In the genomic region with DNA sequence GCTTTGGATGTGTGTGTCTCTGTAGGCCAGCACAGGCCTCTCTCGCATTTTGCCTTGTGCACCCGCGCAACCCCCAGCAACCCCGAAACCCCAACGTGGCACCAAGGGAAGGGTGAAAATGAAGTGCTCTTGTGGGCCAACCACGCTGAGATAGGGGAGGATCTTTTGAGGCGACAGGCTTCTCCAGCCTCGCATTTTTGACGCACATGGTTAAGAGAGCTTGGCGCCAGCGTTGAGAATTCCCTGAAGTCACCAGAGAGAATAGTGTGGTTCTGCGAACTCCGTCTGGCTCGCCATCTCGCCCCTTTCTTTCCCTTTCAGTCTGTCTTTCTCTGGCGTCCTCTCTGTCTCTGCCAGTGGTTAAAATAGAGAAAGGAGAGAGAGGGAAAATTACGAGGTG, we compare ENCODE assay signal across 16 cellular contexts. TPM values are rescaled to one million over a fixed set of nuclear protein-coding genes. Genes with fewer than 3 reads are reported as not detected.
DNase-seq lines count a peak whose midpoint lies in the region; ATAC-seq, FAIRE-seq and TF ChIP-seq lines count a peak whose summit lies in the region.
"Had no signal": no experiment of that assay in that cellular context is flagged by ENCODE, and none has a peak within 500 bp of the region (broad histone marks: within the 10 kb centered on the region; RNA-seq: fewer than 3 reads in every experiment).

No MANE protein-coding gene starts in this region.

- H3K9me3 ChIP-seq in kidney (ENCODE audit: control insufficient read depth in 1 of 2, low read length in 2 of 2) = no peaks in the 10 kb centered on the region
- H3K9me3 ChIP-seq in smooth muscle cell (replicated peaks; ENCODE audit: low read depth) = no peaks in the 10 kb centered on the region

- DNase-seq in GM23338 (ENCODE audit: low spot score) (peak; percentile 74), WTC11 (ENCODE audit: low spot score) (no peak), kidney (peak; percentile 38), smooth muscle cell (lab: John Stamatoyannopoulos, UW; ENCODE audit: unreplicated experiment) (no peak), HPDE6-E6E7 (ENCODE audit: extremely low spot score) (no peak)
- DNase-seq: activated CD4-positive, alpha-beta T cell treated with anti-CD3 and anti-CD28 coated beads, Interleukin-2, amount 50 U/mL, for 48 hours; CD4-positive, CD25-positive, alpha-beta regulatory T cell; foreskin keratinocyte; NCI-H1092 treated with DMSO at 0.1 percent for 48 hours; NCI-H226 had no signal

- H3K9ac ChIP-seq in kidney (ENCODE audit: low read length in 2 of 2) (no peak overlapping the region), smooth muscle cell (ENCODE audit: low read depth) (peak overlapping the region; percentile 59)

- H3K79me2 ChIP-seq in GM23338 (replicated peaks; ENCODE audit: insufficient read depth) (no peaks in the 10 kb centered on the region), smooth muscle cell (ENCODE audit: low read depth) (peaks cover 69% of the 10 kb centered on the region)

- CTCF ChIA-PET in WTC11 (lab: Charles Lee) = no interaction called here

- ATAC-seq in GM23338 = no peak
- no peak for ATAC-seq in WTC11
- no peak for ATAC-seq in HG03565 (IDR thresholded peaks at IDR 0.05; ENCODE audit: unreplicated experiment)
- no peak for ATAC-seq in GM21367 (IDR thresholded peaks at IDR 0.05; ENCODE audit: unreplicated experiment)
- no peak for ATAC-seq in HG02759 (IDR thresholded peaks at IDR 0.05; ENCODE audit: unreplicated experiment)
- ATAC-seq: foreskin keratinocyte had no signal

- TF ChIP-seq CTCF in GM23338 (conservative IDR thresholded peaks at IDR 0.05; ENCODE audit: low read depth in 2 of 2) = no peak
- TF ChIP-seq CTCF in WTC11 (IDR thresholded peaks at IDR 0.05) = no peak
- no peak for TF ChIP-seq CTCF in kidney (IDR thresholded peaks at IDR 0.05; ENCODE audit: borderline replicate concordance, extremely low read depth, insufficient read depth)
- no peak for TF ChIP-seq CTCF in smooth muscle cell (IDR thresholded peaks at IDR 0.05; ENCODE audit: borderline replicate concordance, insufficient read depth, poor library complexity, severe bottlenecking)

- WGBS in smooth muscle cell (ENCODE audit: low lambda C conversion rate) = 4% methylated on average over 17 of the region's 17 CpGs

- H3K36me3 ChIP-seq in GM23338 (ENCODE audit: insufficient read depth) = no peaks in the 10 kb centered on the region
- H3K36me3 ChIP-seq in kidney (ENCODE audit: control insufficient read depth in 1 of 2, insufficient read depth in 2 of 2, low read length in 2 of 2) = no peaks in the 10 kb centered on the region
- no peaks in the 10 kb centered on the region for H3K36me3 ChIP-seq in smooth muscle cell (ENCODE audit: low read depth)

- H3K4me1 ChIP-seq in GM23338 (ENCODE audit: insufficient read depth) (peaks cover 62% of the 10 kb centered on the region), kidney (ENCODE audit: control insufficient read depth in 1 of 2, insufficient read depth in 1 of 2, low read depth in 1 of 2, low read length in 2 of 2) (peaks cover 0 to 5% of the 10 kb centered on the region in 2 donors), smooth muscle cell (ENCODE audit: low read depth) (peaks cover 32% of the 10 kb centered on the region)

- H4K20me1 ChIP-seq in GM23338 (replicated peaks; ENCODE audit: insufficient read depth) (peaks cover 42% of the 10 kb centered on the region), smooth muscle cell (ENCODE audit: low read depth) (peaks cover 30% of the 10 kb centered on the region)

- H3K36me3 Mint-ChIP-seq in GM23338 (ENCODE audit: low read depth) (no peaks in the 10 kb centered on the region), WTC11 (no peaks in the 10 kb centered on the region)

- peaks cover 68% of the 10 kb centered on the region for H3K4me1 Mint-ChIP-seq in GM23338
- peaks cover 71% of the 10 kb centered on the region for H3K4me1 Mint-ChIP-seq in WTC11

- H3K4me3 Mint-ChIP-seq in GM23338 = peak overlapping the region; percentile 71
- peak overlapping the region; percentile 81 for H3K4me3 Mint-ChIP-seq in WTC11

- H3K4me2 ChIP-seq in GM23338 (peak overlapping the region; percentile 80), smooth muscle cell (peak overlapping the region; percentile 89)

- H3K9me3 Mint-ChIP-seq in GM23338 = peaks cover 8% of the 10 kb centered on the region; the same call in 1 of the 3 replicates
- no peaks in the 10 kb centered on the region for H3K9me3 Mint-ChIP-seq in WTC11
- H3K9me3 Mint-ChIP-seq: activated T-helper 2 cell treated with anti-CD3 and anti-CD28 coated beads, Interferon-gamma antibody, Interleukin-2, Interleukin-4, amounts not matched to agents 10 μg/mL and 5 μg/mL and 100 μg/mL, durations not matched to agents 14 hours and 24 hours and 36 hours had no signal

- H3K27ac Mint-ChIP-seq in GM23338 (no peak overlapping the region), WTC11 (no peak overlapping the region)
- H3K27ac Mint-ChIP-seq: activated T-helper 2 cell treated with anti-CD3 and anti-CD28 coated beads, Interferon-gamma antibody, Interleukin-2, Interleukin-4, amounts not matched to agents 10 μg/mL and 5 μg/mL and 100 μg/mL, durations not matched to agents 14 hours and 24 hours and 36 hours had no signal

- H2AFZ ChIP-seq in GM23338 (peak overlapping the region; percentile 97), smooth muscle cell (ENCODE audit: low read depth) (peak overlapping the region; percentile 79)

- H3K4me3 ChIP-seq in GM23338 = peak overlapping the region; percentile 69
- H3K4me3 ChIP-seq in kidney (ENCODE audit: low read length in 2 of 2) = no peak overlapping the region
- peak overlapping the region; percentile 88 for H3K4me3 ChIP-seq in smooth muscle cell

- peaks cover 94% of the 10 kb centered on the region for H3K27me3 ChIP-seq in GM23338 (ENCODE audit: insufficient read depth)
- H3K27me3 ChIP-seq in smooth muscle cell (ENCODE audit: low read depth) = no peaks in the 10 kb centered on the region
- H3K27me3 ChIP-seq: foreskin keratinocyte had no signal

- H3F3A ChIP-seq in GM23338 (replicated peaks; ENCODE audit: low read depth) (peaks cover 53% of the 10 kb centered on the region), smooth muscle cell (ENCODE audit: low read depth) (peaks cover 25% of the 10 kb centered on the region)

- no peak for FAIRE-seq in kidney (lab: Jason Lieb, UNC)
- FAIRE-seq: GM19239 had no signal

- intact Hi-C loops in kidney (cut with DNase I) = no loop called here

- peaks cover 98% of the 10 kb centered on the region for H3K27me3 Mint-ChIP-seq in GM23338 (ENCODE audit: insufficient read depth, low read depth, poor library complexity)
- peaks cover 98% of the 10 kb centered on the region for H3K27me3 Mint-ChIP-seq in WTC11 (ENCODE audit: low read depth)

- no peaks in the 10 kb centered on the region for H3K9me2 ChIP-seq in GM23338 (ENCODE audit: insufficient read depth)

- H3K27ac ChIP-seq in GM23338 (ENCODE audit: low read depth) = no peak overlapping the region
- no peak overlapping the region for H3K27ac ChIP-seq in kidney (ENCODE audit: low read depth in 2 of 2, low read length in 2 of 2)
- H3K27ac ChIP-seq in smooth muscle cell (ENCODE audit: low read depth) = peak overlapping the region; percentile 99

- POLR2A ChIA-PET in WTC11 (lab: Charles Lee) = no interaction called here

TF ChIP-seq in GM23338, 12 proteins besides CTCF, POLR2A, EP300 and RAD21:
- TF ChIP-seq EZH2 (IDR thresholded peaks at IDR 0.05; ENCODE audit: low read depth, unreplicated experiment) = peak; percentile 6
- no peak for TF ChIP-seq JUNB (IDR thresholded peaks at IDR 0.05; ENCODE audit: unreplicated experiment)

TF ChIP-seq in WTC11, 78 proteins besides CTCF, POLR2A, EP300 and RAD21 (continues in another document):
- TF ChIP-seq NR2C2 (CRISPR knock-in tag; IDR thresholded peaks at IDR 0.05) (no peak), ARID4B (CRISPR knock-in tag; IDR thresholded peaks at IDR 0.05; ENCODE audit: borderline replicate concordance) (no peak), ETV6 (CRISPR knock-in tag; IDR thresholded peaks at IDR 0.05) (no peak), GABPB1 (CRISPR knock-in tag; IDR thresholded peaks at IDR 0.05) (no peak), KAT7 (CRISPR knock-in tag; IDR thresholded peaks at IDR 0.05; ENCODE audit: borderline replicate concordance) (no peak), RORB (CRISPR knock-in tag; IDR thresholded peaks at IDR 0.05) (no peak)

RNA-seq across cellular contexts. Expression of gene TBX3, which starts 1.9 kb away (rescaled TPM):
- total RNA-seq in GM23338 (2014; rRNA removed; shearing (Covaris generic)) = 0.24 and 0.35 TPM in 2 replicates
- polyA plus RNA-seq in GM23338 (2016; fragmentation: Nextera tagmentation; extraction: Ambion mirVana) (0.18 and 0.33 TPM in 2 replicates), kidney (ENCODE audit: insufficient read depth, low read depth, low replicate concordance) (10.5 TPM), smooth muscle cell (100 and 110 TPM in 2 replicates)
- total RNA-seq in WTC11 (2021) (0.89 to 2.2 TPM (median 0.92 TPM) in 3 replicates), kidney (18.0 TPM), smooth muscle cell (100 and 104 TPM in 2 replicates)
- total RNA-seq: activated T-helper 2 cell treated with anti-CD3 and anti-CD28 coated beads, Interferon-gamma antibody, Interleukin-2, Interleukin-4, amounts not matched to agents 10 μg/mL and 5 μg/mL and 100 μg/mL, durations not matched to agents 14 hours and 24 hours and 36 hours; CD4-positive, CD25-positive, alpha-beta regulatory T cell; G401 had no signal
- polyA plus RNA-seq: CD4-positive, CD25-positive, alpha-beta regulatory T cell had no signal

Comparison
In these comparisons a context has a peak if more than half of its experiments do, and no peak if none do; other contexts are left out.
1. DNase-seq: peak in GM23338 (single experiment) and kidney (single experiment); none in WTC11 (single experiment), smooth muscle cell (single experiment) and HPDE6-E6E7 (single experiment).
2. H3K4me3 ChIP-seq: peak in GM23338 (single experiment) and smooth muscle cell (single experiment); none in kidney (0 of 2).